ENCODE assay signal across 8 cellular contexts in the genomic region with DNA sequence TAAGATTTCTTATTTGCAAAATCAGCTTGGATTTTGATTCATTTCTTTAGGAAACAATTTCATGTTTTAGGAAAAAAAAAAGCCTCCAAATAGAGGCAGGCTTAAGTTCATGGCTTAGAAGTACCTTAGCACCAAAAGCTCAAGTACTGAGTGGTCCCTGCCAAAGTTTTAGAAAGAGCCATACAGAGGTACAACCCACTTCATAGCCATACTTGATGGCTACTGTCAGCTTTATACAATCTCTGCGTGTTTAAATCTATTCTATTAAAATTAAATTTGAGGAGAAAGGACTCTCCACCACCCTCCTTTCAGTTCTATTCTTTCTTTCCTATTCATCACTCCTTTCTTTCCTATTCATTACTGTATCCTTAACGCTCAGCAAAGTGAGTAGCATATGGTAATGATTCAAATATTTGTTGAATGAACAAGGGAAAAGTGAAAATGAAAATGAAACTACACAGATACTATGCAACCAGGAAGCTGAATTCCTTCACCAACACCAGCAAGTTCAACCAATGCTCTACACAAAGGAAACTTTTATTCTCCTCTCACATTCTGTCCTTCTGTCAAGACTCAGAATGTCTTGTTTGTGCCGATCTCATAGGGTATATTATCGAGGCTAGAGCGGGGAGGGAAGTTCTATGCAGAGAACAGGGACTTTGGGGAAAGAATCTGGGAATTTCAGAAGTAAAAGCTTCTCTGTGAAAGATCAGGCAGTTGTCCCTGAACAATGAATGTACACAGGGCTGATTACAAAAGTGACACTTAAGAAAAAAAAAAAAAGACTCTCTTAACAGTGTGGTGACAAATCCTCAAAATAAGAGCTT.
DNase-seq lines count a peak whose midpoint lies in the region; ATAC-seq, FAIRE-seq and TF ChIP-seq lines count a peak whose summit lies in the region.

No MANE protein-coding gene starts in this region.

- TF ChIP-seq RAD21 in HCT116 (IDR thresholded peaks at IDR 0.05; ENCODE audit: low read depth), result no peak

- no peaks in the 10 kb centered on the region for H3K9me2 ChIP-seq in HCT116 (ENCODE audit: insufficient read depth)

- no peak for TF ChIP-seq CTCF in HCT116 (IDR thresholded peaks at IDR 0.05 in 2 of 3, conservative IDR thresholded peaks at IDR 0.05 in 1 of 3; ENCODE audit: borderline replicate concordance in 1 of 3, insufficient read depth in 1 of 3, low read depth in 2 of 3, low read length in 2 of 3)
- TF ChIP-seq CTCF in neural crest cell (conservative IDR thresholded peaks at IDR 0.05), result no peak

- TF ChIP-seq POLR2A in HCT116 (IDR thresholded peaks at IDR 0.05; ENCODE audit: borderline replicate concordance, extremely low read depth, insufficient read depth, insufficient read length), result no peak

- H3K36me3 ChIP-seq in HCT116 (ENCODE audit: control insufficient read depth in 1 of 2, insufficient read depth in 2 of 2, low read length in 2 of 2), result no peaks in the 10 kb centered on the region

- ATAC-seq in HCT116, result no peak
- no peak for ATAC-seq in HG03571 (IDR thresholded peaks at IDR 0.05; ENCODE audit: unreplicated experiment)
- no peak for ATAC-seq in GM18498 (IDR thresholded peaks at IDR 0.05; ENCODE audit: unreplicated experiment)

- peak overlapping the region; percentile 31 for H3K4me3 Mint-ChIP-seq in neural crest cell

- intact Hi-C loops in HCT116 (cut with micrococcal nuclease), result no loop called here

- peaks cover 5% of the 10 kb centered on the region; the same call in 1 of the 2 replicates for H3K27me3 ChIP-seq in HCT116 (ENCODE audit: insufficient read depth, low read length)

- CTCF ChIA-PET in HCT116 (lab: Charles Lee), result interaction anchor here (0.8 kb wide), 1 partner anchor 43 kb away, joined by 4 read pairs; no protein-coding TSS in a partner anchor

- H4K20me1 ChIP-seq in HCT116 (ENCODE audit: insufficient read depth), result no peaks in the 10 kb centered on the region

- peak overlapping the region; percentile 19; the same call in 1 of the 2 replicates for H3K4me2 ChIP-seq in HCT116 (ENCODE audit: low read length)

- no TSS peak for BruUV-seq in HCT116 (replicated peaks; lab: Mats Ljungman, UMichigan)

- no peaks in the 10 kb centered on the region for H3K9me3 ChIP-seq in HCT116 (ENCODE audit: control insufficient read depth in 1 of 2, insufficient read depth in 1 of 2, low read depth in 1 of 2, low read length in 2 of 2)

- H3K27me3 Mint-ChIP-seq in neural crest cell (ENCODE audit: low read depth), result no peaks in the 10 kb centered on the region

- POLR2A ChIA-PET in HCT116 (lab: Charles Lee), result no interaction called here

- H3K36me3 Mint-ChIP-seq in neural crest cell (ENCODE audit: low read depth), result no peaks in the 10 kb centered on the region

- H3K9me3 Mint-ChIP-seq in neural crest cell, result no peaks in the 10 kb centered on the region

- H3K9ac ChIP-seq in HCT116 (ENCODE audit: low read length), result no peak overlapping the region

- DNase-seq in COLO829 (ENCODE audit: low spot score) (peak; percentile 66), HCT116 (ENCODE audit: low read depth, low spot score) (no peak), RKO (ENCODE audit: low spot score) (peak; percentile 74), neural crest cell (ENCODE audit: low read depth, low spot score) (no peak), UCSD-AML1 (lab: John Stamatoyannopoulos, UW; ENCODE audit: unreplicated experiment) (no peak)

- peaks cover 25% of the 10 kb centered on the region for H3K4me1 Mint-ChIP-seq in neural crest cell

- no peaks in the 10 kb centered on the region for H3K79me2 ChIP-seq in HCT116 (ENCODE audit: insufficient read depth, low read length)

- FAIRE-seq in endometrium (lab: Jason Lieb, UNC), result peak; percentile 85

- no peak overlapping the region for H3K27ac ChIP-seq in HCT116 (ENCODE audit: low read depth, low read length)

- no peaks in the 10 kb centered on the region for H3K4me1 ChIP-seq in HCT116 (ENCODE audit: control insufficient read depth in 1 of 2, insufficient read depth in 2 of 2, low read length in 2 of 2)

- no peak overlapping the region for H2AFZ ChIP-seq in HCT116 (ENCODE audit: low read depth, low read length, poor library complexity, severe bottlenecking)

- peak overlapping the region; percentile 81 for H3K27ac Mint-ChIP-seq in neural crest cell (ENCODE audit: unreplicated experiment)

- H3K4me3 ChIP-seq in HCT116 (replicated peaks in 1 of 2; ENCODE audit: low read depth in 1 of 2, low read length in 2 of 2), result no peak overlapping the region

- RAD21 ChIA-PET in HCT116 (lab: Charles Lee; ENCODE audit: low non-redundant PET in 1 of 2, low total read pairs in 2 of 2, uncharacterized antibody in 2 of 2, unreplicated experiment in 2 of 2), result no interaction called here

TF ChIP-seq in HCT116, 20 proteins besides CTCF, POLR2A, EP300 and RAD21:
- TF ChIP-seq SRF (IDR thresholded peaks at IDR 0.05; ENCODE audit: low read depth) (no peak), CEBPB (IDR thresholded peaks at IDR 0.05; ENCODE audit: low read depth) (no peak)
- TF ChIP-seq, protein P1, sequence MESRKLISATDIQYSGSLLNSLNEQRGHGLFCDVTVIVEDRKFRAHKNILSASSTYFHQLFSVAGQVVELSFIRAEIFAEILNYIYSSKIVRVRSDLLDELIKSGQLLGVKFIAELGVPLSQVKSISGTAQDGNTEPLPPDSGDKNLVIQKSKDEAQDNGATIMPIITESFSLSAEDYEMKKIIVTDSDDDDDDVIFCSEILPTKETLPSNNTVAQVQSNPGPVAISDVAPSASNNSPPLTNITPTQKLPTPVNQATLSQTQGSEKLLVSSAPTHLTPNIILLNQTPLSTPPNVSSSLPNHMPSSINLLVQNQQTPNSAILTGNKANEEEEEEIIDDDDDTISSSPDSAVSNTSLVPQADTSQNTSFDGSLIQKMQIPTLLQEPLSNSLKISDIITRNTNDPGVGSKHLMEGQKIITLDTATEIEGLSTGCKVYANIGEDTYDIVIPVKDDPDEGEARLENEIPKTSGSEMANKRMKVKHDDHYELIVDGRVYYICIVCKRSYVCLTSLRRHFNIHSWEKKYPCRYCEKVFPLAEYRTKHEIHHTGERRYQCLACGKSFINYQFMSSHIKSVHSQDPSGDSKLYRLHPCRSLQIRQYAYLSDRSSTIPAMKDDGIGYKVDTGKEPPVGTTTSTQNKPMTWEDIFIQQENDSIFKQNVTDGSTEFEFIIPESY (IDR thresholded peaks at IDR 0.05; ENCODE audit: extremely low read depth, insufficient replicate concordance, low read length), result no peak

Comparison
In these comparisons a context has a peak if more than half of its experiments do, and no peak if none do; other contexts are left out.
1. DNase-seq: peak in COLO829 (single experiment) and RKO (single experiment); none in HCT116 (single experiment), neural crest cell (single experiment) and UCSD-AML1 (single experiment).